Comparison of ENCODE assay signal across 23 cellular contexts in genomic region chr6:506920-507523, GRCh38.
DNase-seq lines count a peak whose midpoint lies in the region; ATAC-seq and TF ChIP-seq lines count a peak whose summit lies in the region.
"Had no signal": no experiment of that assay in that cellular context is flagged by ENCODE, and none has a peak within 500 bp of the region (broad histone marks: within the 10 kb centered on the region; RNA-seq: fewer than 3 reads in every experiment).

No MANE protein-coding gene starts in this region.

- H3K27ac ChIP-seq in GM23338 (ENCODE audit: low read depth): no peak overlapping the region
- H3K27ac ChIP-seq: suprapubic skin, uterus had no signal

- H3K4me1 Mint-ChIP-seq in activated T-cell treated with anti-CD3 and anti-CD28 coated beads, Interleukin-2, amount 50 U/mL, for 24 hours (ENCODE audit: low read depth): peaks cover 100% of the 10 kb centered on the region
- H3K4me1 Mint-ChIP-seq in GM23338: peaks cover 13% of the 10 kb centered on the region; the same call in 2 of the 3 replicates
- peaks cover 94% of the 10 kb centered on the region for H3K4me1 Mint-ChIP-seq in activated naive CD8-positive, alpha-beta T cell treated with anti-CD3 and anti-CD28 coated beads for 36 hours
- H3K4me1 Mint-ChIP-seq in stimulated activated effector memory CD8-positive, alpha-beta T cell treated with anti-CD3 and anti-CD28 coated beads, Interleukin-12 subunit alpha, Interleukin-12 subunit beta, amount 100 ng/mL, for 72 hours: peaks cover 99% of the 10 kb centered on the region

- H3K4me2 ChIP-seq in GM23338: no peak overlapping the region

- in situ Hi-C loops in GM13976 (cut with MboI; ENCODE audit: low sequenced_read_pairs, unreplicated experiment): no loop called here

- ATAC-seq in GM23338: no peak
- peak; percentile 1 for ATAC-seq in stimulated activated effector memory CD8-positive, alpha-beta T cell treated with anti-CD3 and anti-CD28 coated beads, Interleukin-12 subunit alpha, Interleukin-12 subunit beta, amount 100 ng/mL, for 72 hours
- ATAC-seq: esophagus mucosa, right cardiac atrium had no signal

- H3K9me2 ChIP-seq in GM23338 (ENCODE audit: insufficient read depth): no peaks in the 10 kb centered on the region

- H4K20me1 ChIP-seq in GM23338 (replicated peaks; ENCODE audit: insufficient read depth): peaks cover 7% of the 10 kb centered on the region; the same call in 1 of the 2 replicates

- peak overlapping the region; percentile 61 for H3K4me3 Mint-ChIP-seq in activated T-cell treated with anti-CD3 and anti-CD28 coated beads, Interleukin-2, amount 50 U/mL, for 24 hours
- no peak overlapping the region for H3K4me3 Mint-ChIP-seq in GM23338
- H3K4me3 Mint-ChIP-seq in activated naive CD8-positive, alpha-beta T cell treated with anti-CD3 and anti-CD28 coated beads for 36 hours: peak overlapping the region; percentile 65
- peak overlapping the region; percentile 56 for H3K4me3 Mint-ChIP-seq in stimulated activated effector memory CD8-positive, alpha-beta T cell treated with anti-CD3 and anti-CD28 coated beads, Interleukin-12 subunit alpha, Interleukin-12 subunit beta, amount 100 ng/mL, for 72 hours
- H3K4me3 Mint-ChIP-seq: CD8-positive, alpha-beta memory T cell had no signal

- DNase-seq in activated T-cell treated with anti-CD3 and anti-CD28 coated beads, Interleukin-2, amount 50 U/mL, for 24 hours: no peak
- DNase-seq in activated T-cell treated with anti-CD3 and anti-CD28 coated beads, Interleukin-2, amount 50 U/mL, for 1 hour: no peak
- DNase-seq in GM23338 (ENCODE audit: low spot score) (no peak), NOMO-1 treated with DMSO at 0.1 percent for 48 hours (lab: John Stamatoyannopoulos, UW; ENCODE audit: unreplicated experiment) (no peak), GM13976 (ENCODE audit: low spot score) (no peak)
- DNase-seq in activated naive CD8-positive, alpha-beta T cell treated with anti-CD3 and anti-CD28 coated beads for 36 hours: no peak
- no peak for DNase-seq in stimulated activated effector memory CD8-positive, alpha-beta T cell treated with anti-CD3 and anti-CD28 coated beads, Interleukin-12 subunit alpha, Interleukin-12 subunit beta, amount 100 ng/mL, for 72 hours (ENCODE audit: low spot score in 2 of 2)
- DNase-seq in central memory CD4-positive, alpha-beta T cell: no peak
- DNase-seq: activated CD8-positive, alpha-beta memory T cell treated with anti-CD3 and anti-CD28 coated beads for 24 hours; activated gamma-delta T cell; CD8-positive, alpha-beta memory T cell; DMS53; effector CD4-positive, alpha-beta T cell; kidney; MG63; NCI-H1436; NCI-H524 treated with DMSO at 0.1 percent for 48 hours; right cardiac atrium; Right ventricle myocardium superior; uterus had no signal

- no peaks in the 10 kb centered on the region for H3K27me3 ChIP-seq in GM23338 (ENCODE audit: insufficient read depth)
- H3K27me3 ChIP-seq: MG63, suprapubic skin, uterus had no signal

- H3F3A ChIP-seq in GM23338 (replicated peaks; ENCODE audit: low read depth): no peaks in the 10 kb centered on the region

- peaks cover 15% of the 10 kb centered on the region for H3K4me1 ChIP-seq in GM23338 (ENCODE audit: insufficient read depth)
- H3K4me1 ChIP-seq: suprapubic skin, uterus had no signal

- no peak overlapping the region for H2AFZ ChIP-seq in GM23338

- no peak for TF ChIP-seq CTCF in GM23338 (conservative IDR thresholded peaks at IDR 0.05; ENCODE audit: low read depth in 2 of 2)
- TF ChIP-seq CTCF in GM13976 (IDR thresholded peaks at IDR 0.05; ENCODE audit: borderline replicate concordance, control extremely low read depth, extremely low read depth, insufficient read depth, missing control alignments): no peak

- no peaks in the 10 kb centered on the region for H3K79me2 ChIP-seq in GM23338 (replicated peaks; ENCODE audit: insufficient read depth)

- H3K36me3 ChIP-seq in GM23338 (ENCODE audit: insufficient read depth): peaks cover 7% of the 10 kb centered on the region; the same call in 1 of the 2 replicates
- H3K36me3 ChIP-seq: MG63, uterus had no signal

- no peaks in the 10 kb centered on the region for H3K9me3 Mint-ChIP-seq in activated T-cell treated with anti-CD3 and anti-CD28 coated beads, Interleukin-2, amount 50 U/mL, for 24 hours
- no peaks in the 10 kb centered on the region for H3K9me3 Mint-ChIP-seq in GM23338
- peaks cover 7% of the 10 kb centered on the region for H3K9me3 Mint-ChIP-seq in activated naive CD8-positive, alpha-beta T cell treated with anti-CD3 and anti-CD28 coated beads for 36 hours
- H3K9me3 Mint-ChIP-seq in stimulated activated effector memory CD8-positive, alpha-beta T cell treated with anti-CD3 and anti-CD28 coated beads, Interleukin-12 subunit alpha, Interleukin-12 subunit beta, amount 100 ng/mL, for 72 hours: no peaks in the 10 kb centered on the region
- H3K9me3 Mint-ChIP-seq: CD8-positive, alpha-beta memory T cell had no signal

- peak overlapping the region; percentile 98 for H3K27ac Mint-ChIP-seq in activated T-cell treated with anti-CD3 and anti-CD28 coated beads, Interleukin-2, amount 50 U/mL, for 24 hours
- peak overlapping the region; percentile 55 for H3K27ac Mint-ChIP-seq in GM23338
- peak overlapping the region; percentile 100 for H3K27ac Mint-ChIP-seq in activated naive CD8-positive, alpha-beta T cell treated with anti-CD3 and anti-CD28 coated beads for 36 hours
- H3K27ac Mint-ChIP-seq in stimulated activated effector memory CD8-positive, alpha-beta T cell treated with anti-CD3 and anti-CD28 coated beads, Interleukin-12 subunit alpha, Interleukin-12 subunit beta, amount 100 ng/mL, for 72 hours: peak overlapping the region; percentile 95

- H3K36me3 Mint-ChIP-seq in activated T-cell treated with anti-CD3 and anti-CD28 coated beads, Interleukin-2, amount 50 U/mL, for 24 hours (ENCODE audit: low read depth): peaks cover 47% of the 10 kb centered on the region
- 0 out of 3 replicates have a peak, but pooled peaks cover 4% of the 10 kb centered on the region for H3K36me3 Mint-ChIP-seq in GM23338 (ENCODE audit: low read depth)
- peaks cover 60% of the 10 kb centered on the region for H3K36me3 Mint-ChIP-seq in activated naive CD8-positive, alpha-beta T cell treated with anti-CD3 and anti-CD28 coated beads for 36 hours
- H3K36me3 Mint-ChIP-seq in stimulated activated effector memory CD8-positive, alpha-beta T cell treated with anti-CD3 and anti-CD28 coated beads, Interleukin-12 subunit alpha, Interleukin-12 subunit beta, amount 100 ng/mL, for 72 hours: peaks cover 22% of the 10 kb centered on the region

- no peak overlapping the region for H3K4me3 ChIP-seq in GM23338
- H3K4me3 ChIP-seq: lung, MG63, suprapubic skin, uterus had no signal

- H3K27me3 Mint-ChIP-seq in activated T-cell treated with anti-CD3 and anti-CD28 coated beads, Interleukin-2, amount 50 U/mL, for 24 hours: no peaks in the 10 kb centered on the region
- no peaks in the 10 kb centered on the region for H3K27me3 Mint-ChIP-seq in GM23338 (ENCODE audit: insufficient read depth, low read depth, poor library complexity)
- no peaks in the 10 kb centered on the region for H3K27me3 Mint-ChIP-seq in activated naive CD8-positive, alpha-beta T cell treated with anti-CD3 and anti-CD28 coated beads for 36 hours
- H3K27me3 Mint-ChIP-seq: CD8-positive, alpha-beta memory T cell had no signal

TF ChIP-seq in GM23338, 12 proteins besides CTCF, POLR2A, EP300 and RAD21 (continues in another document):
- TF ChIP-seq JUNB (IDR thresholded peaks at IDR 0.05; ENCODE audit: unreplicated experiment) (no peak), ETS1 (IDR thresholded peaks at IDR 0.05) (no peak), NANOG (IDR thresholded peaks at IDR 0.05; ENCODE audit: borderline replicate concordance) (no peak), EZH2phosphoT487 (IDR thresholded peaks at IDR 0.05; ENCODE audit: unreplicated experiment) (no peak), ZNF114 (CRISPR knock-in tag; IDR thresholded peaks at IDR 0.05) (no peak)
